Comparison of ENCODE assay signal across 12 cellular contexts in the genomic region with DNA sequence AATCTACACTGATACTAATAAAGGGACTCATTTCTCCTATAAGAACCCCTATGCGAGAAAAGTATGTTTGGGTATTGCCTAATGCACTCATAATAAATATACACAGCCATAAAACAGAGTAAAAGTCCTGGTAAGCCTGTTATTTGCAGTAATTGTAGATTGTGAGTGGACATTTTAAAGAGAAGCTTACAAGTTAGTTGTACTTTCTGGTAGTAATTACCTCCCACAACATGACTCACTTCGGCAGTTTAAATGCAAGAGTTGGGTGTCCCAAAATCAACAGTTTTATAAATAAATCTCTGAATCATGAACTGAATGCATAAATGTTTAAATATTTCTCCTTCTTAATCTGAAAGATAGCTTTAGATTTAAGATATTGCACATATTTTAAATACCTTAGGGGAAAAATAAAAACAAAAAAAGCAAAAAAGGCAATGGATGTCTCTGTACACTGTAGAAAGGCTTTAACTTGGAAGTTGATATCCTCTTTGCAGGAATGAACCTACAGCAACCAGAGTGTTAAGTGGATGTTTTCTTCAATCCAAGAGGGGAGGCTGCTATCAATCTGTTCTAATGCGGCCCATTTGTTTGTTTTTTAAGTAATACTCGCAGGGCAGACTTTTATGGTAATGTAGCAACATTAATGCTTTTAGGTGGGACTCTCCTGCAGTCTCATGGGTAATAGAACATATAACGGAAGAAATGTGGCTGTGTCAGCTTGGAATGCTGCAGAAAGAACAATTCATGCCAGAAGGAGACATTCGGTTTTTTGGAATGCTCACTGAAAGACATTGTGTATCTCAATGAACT. TPM values are rescaled to one million over a fixed set of nuclear protein-coding genes. Genes with fewer than 3 reads are reported as not detected.
DNase-seq lines count a peak whose midpoint lies in the region; ATAC-seq and TF ChIP-seq lines count a peak whose summit lies in the region.
"Had no signal": no experiment of that assay in that cellular context is flagged by ENCODE, and none has a peak within 500 bp of the region (broad histone marks: within the 10 kb centered on the region; RNA-seq: fewer than 3 reads in every experiment).

No MANE protein-coding gene starts in this region.

- H3K27me3 Mint-ChIP-seq in glutamatergic neuron (ENCODE audit: unreplicated experiment), result peaks cover 2% of the 10 kb centered on the region

- H3K9me3 Mint-ChIP-seq in glutamatergic neuron (ENCODE audit: unreplicated experiment), result peaks cover 1% of the 10 kb centered on the region

- H3K36me3 ChIP-seq in SK-N-SH (replicated peaks in 1 of 2; ENCODE audit: control insufficient read depth in 1 of 2, insufficient read depth in 2 of 2, low read length in 1 of 2), result no peaks in the 10 kb centered on the region
- no peaks in the 10 kb centered on the region for H3K36me3 ChIP-seq in H7 (replicated peaks; ENCODE audit: control insufficient read depth, insufficient read depth, low read length)

- H3K79me2 ChIP-seq in SK-N-SH (ENCODE audit: insufficient read depth), result no peaks in the 10 kb centered on the region
- H3K79me2 ChIP-seq: parathyroid adenoma had no signal

- H3K4me1 ChIP-seq in SK-N-SH (ENCODE audit: control insufficient read depth in 1 of 2, insufficient read depth in 2 of 2, low read depth in 1 of 2, low read length in 1 of 2), result no peaks in the 10 kb centered on the region; a peak in 2 of 4 replicates
- H3K4me1 ChIP-seq: parathyroid adenoma had no signal

- H2AFZ ChIP-seq in SK-N-SH (ENCODE audit: low read depth), result peak overlapping the region; percentile 67
- H2AFZ ChIP-seq: parathyroid adenoma had no signal

- CTCF ChIA-PET in SK-N-SH (lab: Yijun Ruan, JAX), result no interaction called here

- no peak for ATAC-seq in GM21723 (IDR thresholded peaks at IDR 0.05; ENCODE audit: unreplicated experiment)

- POLR2A ChIA-PET in SK-N-SH (lab: Yijun Ruan, JAX), result no interaction called here

- TF ChIP-seq EP300 in SK-N-SH (IDR thresholded peaks at IDR 0.05; ENCODE audit: borderline replicate concordance in 1 of 2, low read depth in 1 of 2, low read length in 1 of 2), result peak in 1 of 2 experiments; percentile 36; a peak in 1 of 4 replicates

- peaks cover 11% of the 10 kb centered on the region for H3K4me1 Mint-ChIP-seq in glutamatergic neuron (ENCODE audit: low read depth, unreplicated experiment)

- no peak for TF ChIP-seq RAD21 in SK-N-SH (IDR thresholded peaks at IDR 0.05; ENCODE audit: low read length)

- H3F3A ChIP-seq in SK-N-SH (replicated peaks; ENCODE audit: insufficient read depth), result peaks cover 19% of the 10 kb centered on the region

- H3K4me3 ChIP-seq in SK-N-SH (ENCODE audit: low read depth in 2 of 2, low read length in 1 of 2) (peak overlapping the region; percentile 14 to 48; a peak in 3 of 4 replicates), skeletal muscle cell (ENCODE audit: low read depth, low read length) (peak overlapping the region; percentile 8), H7 (ENCODE audit: insufficient read depth, low read depth, low read length) (no peak overlapping the region)

- H3K9ac ChIP-seq in SK-N-SH, result peak overlapping the region; percentile 28; the same call in 1 of the 2 replicates
- H3K9ac ChIP-seq: parathyroid adenoma had no signal

- peak; percentile 72 for DNase-seq in ELR (ENCODE audit: low read depth)
- no peak for DNase-seq in SK-N-SH
- DNase-seq in glutamatergic neuron, result no peak
- peak; percentile 74 for DNase-seq in skeletal muscle cell (ENCODE audit: low read depth)
- DNase-seq in effector CD4-positive, alpha-beta T cell, result no peak
- no peak for DNase-seq in NCI-H510A (lab: John Stamatoyannopoulos, UW)
- no peak for DNase-seq in H7
- DNase-seq: activated CD4-positive, alpha-beta T cell treated with anti-CD3 and anti-CD28 coated beads for 4 hours; effector memory CD4-positive, alpha-beta T cell; kidney had no signal

- peak overlapping the region; percentile 76 to 84; a peak in 3 of 4 replicates for H3K27ac ChIP-seq in SK-N-SH (ENCODE audit: low read depth in 2 of 2, low read length in 1 of 2)
- H3K27ac ChIP-seq: parathyroid adenoma had no signal

- no peaks in the 10 kb centered on the region for H3K9me2 ChIP-seq in SK-N-SH

- peak overlapping the region; percentile 9 for H3K27ac Mint-ChIP-seq in glutamatergic neuron (ENCODE audit: unreplicated experiment)

- WGBS in SK-N-SH (ENCODE audit: low lambda C conversion rate), result 45% methylated on average over 6 of the region's 6 CpGs

- peaks cover 4% of the 10 kb centered on the region for H3K36me3 Mint-ChIP-seq in glutamatergic neuron (ENCODE audit: unreplicated experiment)

- H3K4me2 ChIP-seq in SK-N-SH, result peak overlapping the region; percentile 73

- H3K4me3 Mint-ChIP-seq in glutamatergic neuron (ENCODE audit: unreplicated experiment), result peak overlapping the region; percentile 5

- TF ChIP-seq CTCF in SK-N-SH (IDR thresholded peaks at IDR 0.05), result no peak
- no peak for TF ChIP-seq CTCF in glutamatergic neuron (IDR thresholded peaks at IDR 0.05; ENCODE audit: partially characterized antibody, unreplicated experiment)

- H3K27me3 ChIP-seq in SK-N-SH (ENCODE audit: insufficient read depth) (no peaks in the 10 kb centered on the region), H7 (ENCODE audit: control insufficient read depth, insufficient read depth, low read length) (no peaks in the 10 kb centered on the region)

- H4K20me1 ChIP-seq in SK-N-SH (ENCODE audit: insufficient read depth), result no peaks in the 10 kb centered on the region

- no peaks in the 10 kb centered on the region for H3K9me3 ChIP-seq in SK-N-SH

TF ChIP-seq in SK-N-SH, 30 proteins besides CTCF, POLR2A, EP300 and RAD21 (continues in another document):
- TF ChIP-seq POLR2AphosphoS5 (IDR thresholded peaks at IDR 0.05; ENCODE audit: low read depth, low read length), result no peak
- TF ChIP-seq, protein P1, sequence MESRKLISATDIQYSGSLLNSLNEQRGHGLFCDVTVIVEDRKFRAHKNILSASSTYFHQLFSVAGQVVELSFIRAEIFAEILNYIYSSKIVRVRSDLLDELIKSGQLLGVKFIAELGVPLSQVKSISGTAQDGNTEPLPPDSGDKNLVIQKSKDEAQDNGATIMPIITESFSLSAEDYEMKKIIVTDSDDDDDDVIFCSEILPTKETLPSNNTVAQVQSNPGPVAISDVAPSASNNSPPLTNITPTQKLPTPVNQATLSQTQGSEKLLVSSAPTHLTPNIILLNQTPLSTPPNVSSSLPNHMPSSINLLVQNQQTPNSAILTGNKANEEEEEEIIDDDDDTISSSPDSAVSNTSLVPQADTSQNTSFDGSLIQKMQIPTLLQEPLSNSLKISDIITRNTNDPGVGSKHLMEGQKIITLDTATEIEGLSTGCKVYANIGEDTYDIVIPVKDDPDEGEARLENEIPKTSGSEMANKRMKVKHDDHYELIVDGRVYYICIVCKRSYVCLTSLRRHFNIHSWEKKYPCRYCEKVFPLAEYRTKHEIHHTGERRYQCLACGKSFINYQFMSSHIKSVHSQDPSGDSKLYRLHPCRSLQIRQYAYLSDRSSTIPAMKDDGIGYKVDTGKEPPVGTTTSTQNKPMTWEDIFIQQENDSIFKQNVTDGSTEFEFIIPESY (IDR thresholded peaks at IDR 0.05; ENCODE audit: borderline replicate concordance, low read depth), result no peak
- no peak for TF ChIP-seq RFX5 (IDR thresholded peaks at IDR 0.05; ENCODE audit: low read length)
- TF ChIP-seq NRF1 (IDR thresholded peaks at IDR 0.05; ENCODE audit: low read depth, low read length), result no peak
- no peak for TF ChIP-seq TEAD4 (IDR thresholded peaks at IDR 0.05; ENCODE audit: borderline replicate concordance, insufficient read depth)
- TF ChIP-seq MXI1 (IDR thresholded peaks at IDR 0.05; ENCODE audit: low read depth, low read length), result no peak
- TF ChIP-seq SMC3 (IDR thresholded peaks at IDR 0.05; ENCODE audit: low read depth, low read length), result no peak
- TF ChIP-seq YY1 (IDR thresholded peaks at IDR 0.05; ENCODE audit: low read depth), result no peak
- TF ChIP-seq MEF2A (IDR thresholded peaks at IDR 0.05; ENCODE audit: borderline replicate concordance, low read depth), result peak; percentile 81; the same call in 1 of the 2 replicates
- TF ChIP-seq, protein P2, sequence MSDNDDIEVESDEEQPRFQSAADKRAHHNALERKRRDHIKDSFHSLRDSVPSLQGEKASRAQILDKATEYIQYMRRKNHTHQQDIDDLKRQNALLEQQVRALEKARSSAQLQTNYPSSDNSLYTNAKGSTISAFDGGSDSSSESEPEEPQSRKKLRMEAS (IDR thresholded peaks at IDR 0.05; ENCODE audit: low read depth), result no peak
- TF ChIP-seq NFIC (IDR thresholded peaks at IDR 0.05; ENCODE audit: borderline replicate concordance), result peak; percentile 16; the same call in 1 of the 2 replicates
- peak; percentile 89 for TF ChIP-seq FOSL2 (IDR thresholded peaks at IDR 0.05; ENCODE audit: borderline replicate concordance, low read depth)
- TF ChIP-seq TCF12 (IDR thresholded peaks at IDR 0.05), result peak; percentile 72
- 0 out of 2 replicates have a peak, but pooled peaks have one; percentile 34 for TF ChIP-seq FOXM1 (IDR thresholded peaks at IDR 0.05; ENCODE audit: low read depth)

RNA-seq across cellular contexts. Expression of a gene that starts 57.3 kb away (rescaled TPM):
- 5.4 and 6.6 TPM in 2 replicates for polyA plus RNA-seq in SK-N-SH (2012; rRNA removed)
- polyA plus RNA-seq in SK-N-SH (2012; cell fraction: cytosol; rRNA removed), result 8.1 and 9.7 TPM in 2 replicates
- 5.9 and 11.2 TPM in 2 replicates for polyA plus RNA-seq in SK-N-SH (2012; cell fraction: nucleus; rRNA removed)
- total RNA-seq in glutamatergic neuron (ENCODE audit: unreplicated experiment), result 162 TPM
- total RNA-seq in H7 (2014; rRNA removed; shearing (Covaris generic)), result 6.8 and 9.4 TPM in 2 replicates

Comparison
In these comparisons a context has a peak if more than half of its experiments do, and no peak if none do; other contexts are left out.
1. DNase-seq: peak in ELR (single experiment) and skeletal muscle cell (single experiment); none in SK-N-SH (single experiment), glutamatergic neuron (single experiment), effector CD4-positive, alpha-beta T cell (single experiment), NCI-H510A (single experiment) and H7 (single experiment).
2. RNA of a gene that starts 57.3 kb away (total RNA-seq): 162 TPM in glutamatergic neuron (single experiment); 6.8 to 9.4 TPM in H7; every median in the first group is over 10 times any median in the second.